ENCODE assay signal across 8 cellular contexts in the genomic region with DNA sequence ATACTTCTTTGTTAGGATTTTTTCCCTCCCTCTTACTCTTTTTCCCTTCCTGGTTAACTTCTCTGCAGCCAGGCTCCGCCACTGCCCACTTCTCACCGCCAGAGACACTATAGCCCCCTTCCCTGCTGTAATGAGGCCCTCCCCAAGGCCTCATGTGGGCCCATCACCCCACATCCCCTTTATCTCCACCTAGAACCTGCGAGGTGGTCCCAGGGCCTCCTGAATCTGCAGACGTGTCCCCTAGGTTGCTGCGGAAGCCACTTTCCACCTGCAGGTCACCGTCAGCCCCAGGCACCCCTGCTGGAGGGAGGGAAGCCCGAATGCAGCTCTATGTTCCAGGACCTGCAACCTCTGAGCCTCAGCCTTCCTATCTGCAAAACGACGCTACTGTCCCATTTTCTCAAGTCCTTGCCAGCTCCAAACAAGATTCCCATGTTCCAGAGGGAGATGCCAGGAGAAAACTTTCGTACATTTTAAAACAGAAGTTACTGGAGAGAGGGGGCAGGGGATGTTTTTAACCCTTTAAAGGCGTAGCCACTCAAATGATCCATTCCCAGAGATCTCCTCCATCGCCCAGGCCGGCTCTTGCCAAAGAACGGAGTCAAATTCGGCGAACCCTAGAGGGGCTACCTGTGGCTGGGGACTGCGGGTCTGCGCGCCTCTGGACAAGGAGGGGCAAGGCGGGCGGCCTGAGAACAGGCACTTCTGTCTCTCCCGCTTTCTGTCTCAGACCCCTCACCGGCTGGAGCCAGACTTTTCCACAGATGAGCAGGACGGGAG. TPM values are rescaled to one million over a fixed set of nuclear protein-coding genes. Genes with fewer than 3 reads are reported as not detected.
DNase-seq lines count a peak whose midpoint lies in the region; ATAC-seq and TF ChIP-seq lines count a peak whose summit lies in the region.

No MANE protein-coding gene starts in this region.

- H3K4me1 ChIP-seq in DND-41 (ENCODE audit: insufficient read depth, low read length), result peaks cover 13% of the 10 kb centered on the region
- H3K4me1 ChIP-seq in spleen, result peaks cover 0 to 37% (median 16%) of the 10 kb centered on the region in 6 donors

- peaks cover 5% of the 10 kb centered on the region; the same call in 1 of the 2 replicates for H4K20me1 ChIP-seq in DND-41 (ENCODE audit: insufficient read depth, low read length)

- H3K27me3 ChIP-seq in DND-41 (ENCODE audit: insufficient read depth, low read length, poor library complexity) (peaks cover 20% of the 10 kb centered on the region), spleen (replicated peaks in 1 of 7) (peaks cover 0 to 65% (median 20%) of the 10 kb centered on the region in 7 donors)

- H3K27ac Mint-ChIP-seq in brain, result peak overlapping the region; percentile 94 to 99 (median 97)
- peak overlapping the region in 1 of 6 donors; percentile 16 for H3K27ac Mint-ChIP-seq in immature natural killer cell

- H3K4me1 Mint-ChIP-seq in brain (peaks cover 77% of the 10 kb centered on the region), immature natural killer cell (peaks cover 10 to 19% of the 10 kb centered on the region in 2 donors)

- no peak for TF ChIP-seq POLR2A in spleen (IDR thresholded peaks at IDR 0.05)

- H3K27me3 Mint-ChIP-seq in brain (no peaks in the 10 kb centered on the region), immature natural killer cell (ENCODE audit: low read depth in 3 of 3) (peaks cover 6 to 18% (median 17%) of the 10 kb centered on the region in 3 donors)

- ATAC-seq in DND-41 (ENCODE audit: insufficient read depth, low read depth), result no peak
- no peak for ATAC-seq in GM18519 (IDR thresholded peaks at IDR 0.05; ENCODE audit: low FRiP score, unreplicated experiment)

- no peaks in the 10 kb centered on the region for H3K79me2 ChIP-seq in DND-41 (ENCODE audit: insufficient read depth, low read length)

- H3K9me3 ChIP-seq in DND-41 (ENCODE audit: insufficient read depth, low read length, severe bottlenecking), result no peaks in the 10 kb centered on the region
- H3K9me3 ChIP-seq in spleen, result no peaks in the 10 kb centered on the region

- 28 to 38% (median 34%) methylated on average over 21 to 24 of the region's 24 CpGs for WGBS in spleen, 5 donors

- peak overlapping the region; percentile 76 for H3K4me2 ChIP-seq in DND-41 (ENCODE audit: insufficient read depth, low read length)

- H3K4me3 Mint-ChIP-seq in brain (peak overlapping the region; percentile 87 to 93 (median 88)), immature natural killer cell (peak overlapping the region; percentile 36 to 83 (median 60))

- H3K9ac ChIP-seq in DND-41 (ENCODE audit: low read depth, low read length), result peak overlapping the region; percentile 61

- DNase-seq in DND-41 (no peak), NCI-H146 (lab: John Stamatoyannopoulos, UW) (peak; percentile 51), immature natural killer cell (no peak), spleen (no peak), amniotic stem cell (lab: John Stamatoyannopoulos, UW) (no peak), NCI-H524 treated with DMSO at 0.1 percent for 48 hours (lab: John Stamatoyannopoulos, UW) (no peak)

- peak overlapping the region; percentile 57 for H2AFZ ChIP-seq in DND-41 (ENCODE audit: low read depth, low read length)

- no peak for TF ChIP-seq CTCF in DND-41 (IDR thresholded peaks at IDR 0.05; ENCODE audit: borderline replicate concordance, extremely low read depth, low read length, poor library complexity, severe bottlenecking)
- peak; percentile 59 to 77 for TF ChIP-seq CTCF in brain (conservative IDR thresholded peaks at IDR 0.05)
- TF ChIP-seq CTCF in spleen (IDR thresholded peaks at IDR 0.05 in 8 of 11, conservative IDR thresholded peaks at IDR 0.05 in 3 of 11), result no peak

- no peaks in the 10 kb centered on the region for H3K9me3 Mint-ChIP-seq in brain
- H3K9me3 Mint-ChIP-seq in immature natural killer cell, result no peaks in the 10 kb centered on the region

- no peaks in the 10 kb centered on the region for H3K36me3 ChIP-seq in DND-41 (ENCODE audit: insufficient read depth, low read length)
- H3K36me3 ChIP-seq in spleen, result no peaks in the 10 kb centered on the region

- H3K36me3 Mint-ChIP-seq in brain, result peaks cover 12% of the 10 kb centered on the region
- no peaks in the 10 kb centered on the region for H3K36me3 Mint-ChIP-seq in immature natural killer cell

- intact Hi-C loops in spleen (cut with DNase I; ENCODE audit: low total_unique reads), result no loop called here

- H3K27ac ChIP-seq in DND-41 (ENCODE audit: low read length) (no peak overlapping the region), spleen (peak overlapping the region in 4 of 8 donors; percentile 28 to 70 (median 49))

- H3K4me3 ChIP-seq in DND-41 (ENCODE audit: low read depth in 1 of 2, low read length in 2 of 2) (peak overlapping the region; percentile 21 to 60; a peak in 3 of 4 replicates), spleen (peak overlapping the region; percentile 46 to 86 (median 62))

RNA-seq across cellular contexts. Expression of a gene that starts 0.9 kb away (rescaled TPM):
- polyA plus RNA-seq in brain (ENCODE audit: insufficient read depth, low read depth, low replicate concordance) (16.3 TPM), immature natural killer cell (not detected), spleen (1 to 10 TPM; 2.0 to 2.7 (median 2.4) TPM)
- total RNA-seq in spleen, result 10 to 100 TPM in 5 of 7 donors, 1 to 10 TPM in 2; 5.2 to 31.8 (median 19.8) TPM

Comparison
In these comparisons a context has a peak if more than half of its experiments do, and no peak if none do; other contexts are left out.
1. CTCF ChIP-seq: peak in brain (2 of 2); none in DND-41 (single experiment) and spleen (0 of 11).